In genomic region chr16:68355447-68356248, GRCh38 we compare ENCODE assay signal across 12 cellular contexts. TPM values are rescaled to one million over a fixed set of nuclear protein-coding genes. Genes with fewer than 3 reads are reported as not detected.
A peak's percentile ranks its signal among the peaks of the same experiment; 100 is the strongest.
DNase-seq lines count a peak whose midpoint lies in the region; ATAC-seq, FAIRE-seq and TF ChIP-seq lines count a peak whose summit lies in the region.
"Had no signal": no experiment of that assay in that cellular context is flagged by ENCODE, and none has a peak within 500 bp of the region (broad histone marks: within the 10 kb centered on the region; RNA-seq: fewer than 3 reads in every experiment).

No MANE protein-coding gene starts in this region.

- peak overlapping the region; percentile 94 for H3K4me2 ChIP-seq in KMS-11
- H3K4me2 ChIP-seq: PC-9 had no signal

- no peak overlapping the region for H2AFZ ChIP-seq in KMS-11 (ENCODE audit: low read depth)
- H2AFZ ChIP-seq: PC-9 had no signal

- no peaks in the 10 kb centered on the region for H3K27me3 Mint-ChIP-seq in CD4-positive, CD25-positive, alpha-beta regulatory T cell
- no peaks in the 10 kb centered on the region for H3K27me3 Mint-ChIP-seq in endodermal cell (ENCODE audit: insufficient read depth)
- H3K27me3 Mint-ChIP-seq: IgD-negative memory B cell had no signal

- H3K27ac ChIP-seq in CD4-positive, CD25-positive, alpha-beta regulatory T cell (ENCODE audit: insufficient read depth, low read length, poor library complexity, severe bottlenecking) = peak overlapping the region; percentile 7
- H3K27ac ChIP-seq in KMS-11 = peak overlapping the region; percentile 29; the same call in 1 of the 2 replicates
- no peak overlapping the region for H3K27ac ChIP-seq in endodermal cell (ENCODE audit: low read depth, low read length)
- H3K27ac ChIP-seq: PC-9, prostate gland had no signal

- peaks cover 26% of the 10 kb centered on the region for H3K36me3 Mint-ChIP-seq in CD4-positive, CD25-positive, alpha-beta regulatory T cell
- peaks cover 37% of the 10 kb centered on the region for H3K36me3 Mint-ChIP-seq in endodermal cell (ENCODE audit: low read depth)

- H3K9me3 ChIP-seq in CD4-positive, CD25-positive, alpha-beta regulatory T cell (ENCODE audit: control insufficient read depth in 2 of 2, low read length in 2 of 2) = no peaks in the 10 kb centered on the region
- H3K9me3 ChIP-seq in endodermal cell (ENCODE audit: control insufficient read depth, low read length) = no peaks in the 10 kb centered on the region
- H3K9me3 ChIP-seq: prostate gland had no signal

- no peaks in the 10 kb centered on the region for H3K79me2 ChIP-seq in KMS-11 (ENCODE audit: insufficient read depth, low read depth)

- TF ChIP-seq CTCF in KMS-11 (conservative IDR thresholded peaks at IDR 0.05; ENCODE audit: low read depth, low read length) (peak; percentile 38), endodermal cell (conservative IDR thresholded peaks at IDR 0.05) (peak; percentile 68), D721Med (IDR thresholded peaks at IDR 0.05; ENCODE audit: insufficient read depth, missing control alignments) (no peak)

- H3K9me3 Mint-ChIP-seq in CD4-positive, CD25-positive, alpha-beta regulatory T cell = no peaks in the 10 kb centered on the region
- H3K9me3 Mint-ChIP-seq in endodermal cell = no peaks in the 10 kb centered on the region
- H3K9me3 Mint-ChIP-seq: IgD-negative memory B cell had no signal

- no peak for DNase-seq in CD4-positive, CD25-positive, alpha-beta regulatory T cell
- DNase-seq in endodermal cell = peak; percentile 79
- DNase-seq in RKO (ENCODE audit: low spot score) = no peak
- no peak for DNase-seq in D721Med (ENCODE audit: insufficient read length, low spot score)
- DNase-seq in SK-N-DZ (ENCODE audit: low spot score) = no peak
- no peak for DNase-seq in C1 segment of cervical spinal cord (lab: John Stamatoyannopoulos, UW)
- DNase-seq: DMS79 treated with DMSO at 0.1 percent for 48 hours, PC-9 had no signal

- peaks cover 38% of the 10 kb centered on the region for H3K4me1 ChIP-seq in CD4-positive, CD25-positive, alpha-beta regulatory T cell (ENCODE audit: control insufficient read depth, insufficient read depth, low read length, poor library complexity, severe bottlenecking)
- H3K4me1 ChIP-seq in KMS-11 (ENCODE audit: low read depth, poor library complexity, severe bottlenecking) (peaks cover 33% of the 10 kb centered on the region), endodermal cell (ENCODE audit: control insufficient read depth, insufficient read depth, low read length) (peaks cover 4% of the 10 kb centered on the region)
- H3K4me1 ChIP-seq: prostate gland had no signal

- H3K4me3 Mint-ChIP-seq in CD4-positive, CD25-positive, alpha-beta regulatory T cell = peak overlapping the region in 3 of 4 donors; percentile 29 to 35 (median 32)
- H3K4me3 Mint-ChIP-seq in endodermal cell = no peak overlapping the region

- H3K4me1 Mint-ChIP-seq in CD4-positive, CD25-positive, alpha-beta regulatory T cell = peaks cover 5 to 47% (median 20%) of the 10 kb centered on the region in 4 donors
- H3K4me1 Mint-ChIP-seq in endodermal cell = no peaks in the 10 kb centered on the region

- WGBS in endodermal cell (ENCODE audit: insufficient coverage in 1 of 2, insufficient read length in 1 of 2), 2 experiments = 93 to 94% methylated on average over 19 to 28 of the region's 28 CpGs

- no peak for FAIRE-seq in D721Med (lab: Jason Lieb, UNC)

- H3K9ac ChIP-seq in KMS-11 = no peak overlapping the region
- H3K9ac ChIP-seq in endodermal cell (ENCODE audit: extremely low read depth, low read length, poor library complexity, severe bottlenecking) = no peak overlapping the region

- H4K20me1 ChIP-seq in KMS-11 (ENCODE audit: insufficient read depth) = no peaks in the 10 kb centered on the region

- peak overlapping the region; percentile 37 for H3K4me3 ChIP-seq in CD4-positive, CD25-positive, alpha-beta regulatory T cell (ENCODE audit: low read depth, low read length)
- H3K4me3 ChIP-seq in KMS-11 (IDR thresholded peaks at IDR 0.05; ENCODE audit: insufficient read depth, low read depth, low read length) (no peak overlapping the region), endodermal cell (ENCODE audit: low read length) (no peak overlapping the region)
- H3K4me3 ChIP-seq: PC-9, prostate gland had no signal

- ATAC-seq in CD4-positive, CD25-positive, alpha-beta regulatory T cell (ENCODE audit: low read depth in 2 of 2) = no peak
- peak; percentile 9 for ATAC-seq in GM18909 (IDR thresholded peaks at IDR 0.05; ENCODE audit: poor library complexity, unreplicated experiment)

- H3K27me3 ChIP-seq in CD4-positive, CD25-positive, alpha-beta regulatory T cell (ENCODE audit: control insufficient read depth, insufficient read depth, low read length) = no peaks in the 10 kb centered on the region
- H3K27me3 ChIP-seq in KMS-11 (ENCODE audit: insufficient read depth, low read depth) (no peaks in the 10 kb centered on the region), endodermal cell (ENCODE audit: control insufficient read depth, insufficient read depth, low read length, poor library complexity, severe bottlenecking) (no peaks in the 10 kb centered on the region)

- H3K36me3 ChIP-seq in CD4-positive, CD25-positive, alpha-beta regulatory T cell (ENCODE audit: control insufficient read depth, insufficient read depth, low read length) = peaks cover 35% of the 10 kb centered on the region
- H3K36me3 ChIP-seq in KMS-11 (ENCODE audit: insufficient read depth) (no peaks in the 10 kb centered on the region), endodermal cell (ENCODE audit: control insufficient read depth, insufficient read depth, low read length) (peaks cover 39% of the 10 kb centered on the region)

- peak overlapping the region in 1 of 3 donors; percentile 76 for H3K27ac Mint-ChIP-seq in CD4-positive, CD25-positive, alpha-beta regulatory T cell
- H3K27ac Mint-ChIP-seq in endodermal cell = no peak overlapping the region

RNA-seq across cellular contexts. Expression of gene PRMT7, which starts 44.8 kb away (rescaled TPM):
- 53.8 TPM for total RNA-seq in CD4-positive, CD25-positive, alpha-beta regulatory T cell
- 10 to 100 TPM; 32.4 to 34.8 (median 34.1) TPM for polyA plus RNA-seq in CD4-positive, CD25-positive, alpha-beta regulatory T cell
- 10 to 100 TPM; 63.9 to 68.5 TPM for total RNA-seq in endodermal cell
- 41.9 TPM for polyA plus RNA-seq in endodermal cell (2013, experiment 1 of 2)
- 41.1 TPM for polyA plus RNA-seq in endodermal cell (2013, experiment 2 of 2)
- polyA plus RNA-seq in SK-N-DZ (2014; cell fraction: cytosol; rRNA removed) = 53.7 and 60.6 TPM in 2 replicates
- 116 and 144 TPM in 2 replicates for polyA plus RNA-seq in SK-N-DZ (2014; cell fraction: nucleus; rRNA removed)

RNA-seq across cellular contexts. Expression of gene SLC7A6OS, which starts 44.9 kb away (rescaled TPM):
- total RNA-seq in CD4-positive, CD25-positive, alpha-beta regulatory T cell = 38.4 TPM
- 10 to 100 TPM; 23.7 to 28.0 (median 26.8) TPM for polyA plus RNA-seq in CD4-positive, CD25-positive, alpha-beta regulatory T cell
- total RNA-seq in endodermal cell = 10 to 100 TPM; 22.5 to 26.0 TPM
- 20.1 TPM for polyA plus RNA-seq in endodermal cell (2013, experiment 1 of 2)
- polyA plus RNA-seq in endodermal cell (2013, experiment 2 of 2) = 19.2 TPM
- 14.8 and 15.7 TPM in 2 replicates for polyA plus RNA-seq in SK-N-DZ (2014; cell fraction: cytosol; rRNA removed)
- polyA plus RNA-seq in SK-N-DZ (2014; cell fraction: nucleus; rRNA removed) = 33.2 and 43.1 TPM in 2 replicates
